In the genomic region with DNA sequence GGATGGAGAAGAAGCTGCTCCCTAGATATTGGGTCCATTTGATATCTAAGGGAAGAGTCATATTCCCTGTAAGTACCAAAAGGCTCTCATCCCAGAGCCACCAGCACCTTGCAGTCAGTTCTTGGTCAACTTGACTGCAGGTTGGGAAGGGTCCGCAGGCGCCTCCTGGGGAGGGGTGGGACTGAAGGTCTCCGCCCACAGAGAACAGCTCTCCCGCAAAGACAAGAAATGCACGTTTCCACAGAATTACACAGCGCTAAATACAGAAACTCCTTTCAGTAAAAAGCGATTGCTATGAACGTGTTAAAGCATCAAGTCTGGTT, we compare ENCODE assay signal across 1 cellular context.
A peak's percentile ranks its signal among the peaks of the same experiment; 100 is the strongest.
TF ChIP-seq lines count a peak whose summit lies in the region.

No MANE protein-coding gene starts in this region.

TF ChIP-seq in HepG2, 621 proteins besides CTCF, POLR2A, EP300 and RAD21 (continued from another document):
- TF ChIP-seq, protein P1, sequence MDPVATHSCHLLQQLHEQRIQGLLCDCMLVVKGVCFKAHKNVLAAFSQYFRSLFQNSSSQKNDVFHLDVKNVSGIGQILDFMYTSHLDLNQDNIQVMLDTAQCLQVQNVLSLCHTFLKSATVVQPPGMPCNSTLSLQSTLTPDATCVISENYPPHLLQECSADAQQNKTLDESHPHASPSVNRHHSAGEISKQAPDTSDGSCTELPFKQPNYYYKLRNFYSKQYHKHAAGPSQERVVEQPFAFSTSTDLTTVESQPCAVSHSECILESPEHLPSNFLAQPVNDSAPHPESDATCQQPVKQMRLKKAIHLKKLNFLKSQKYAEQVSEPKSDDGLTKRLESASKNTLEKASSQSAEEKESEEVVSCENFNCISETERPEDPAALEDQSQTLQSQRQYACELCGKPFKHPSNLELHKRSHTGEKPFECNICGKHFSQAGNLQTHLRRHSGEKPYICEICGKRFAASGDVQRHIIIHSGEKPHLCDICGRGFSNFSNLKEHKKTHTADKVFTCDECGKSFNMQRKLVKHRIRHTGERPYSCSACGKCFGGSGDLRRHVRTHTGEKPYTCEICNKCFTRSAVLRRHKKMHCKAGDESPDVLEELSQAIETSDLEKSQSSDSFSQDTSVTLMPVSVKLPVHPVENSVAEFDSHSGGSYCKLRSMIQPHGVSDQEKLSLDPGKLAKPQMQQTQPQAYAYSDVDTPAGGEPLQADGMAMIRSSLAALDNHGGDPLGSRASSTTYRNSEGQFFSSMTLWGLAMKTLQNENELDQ (CRISPR knock-in tag; IDR thresholded peaks at IDR 0.05; ENCODE audit: borderline replicate concordance): peak; percentile 51; the same call in 1 of the 2 replicates
- TF ChIP-seq ZNF766 (CRISPR knock-in tag; IDR thresholded peaks at IDR 0.05; ENCODE audit: borderline replicate concordance): no peak
- TF ChIP-seq ZBTB38 (CRISPR knock-in tag; IDR thresholded peaks at IDR 0.05): no peak
- TF ChIP-seq, protein P2, sequence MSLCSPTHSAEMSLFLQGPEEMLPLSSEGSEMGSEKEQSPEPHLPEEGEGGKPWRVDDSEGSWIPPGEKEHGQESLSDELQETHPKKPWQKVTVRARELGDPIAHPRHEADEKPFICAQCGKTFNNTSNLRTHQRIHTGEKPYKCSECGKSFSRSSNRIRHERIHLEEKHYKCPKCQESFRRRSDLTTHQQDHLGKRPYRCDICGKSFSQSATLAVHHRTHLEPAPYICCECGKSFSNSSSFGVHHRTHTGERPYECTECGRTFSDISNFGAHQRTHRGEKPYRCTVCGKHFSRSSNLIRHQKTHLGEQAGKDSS (CRISPR knock-in tag; IDR thresholded peaks at IDR 0.05; ENCODE audit: borderline replicate concordance, low read depth): no peak
- TF ChIP-seq ZNF749 (CRISPR knock-in tag; IDR thresholded peaks at IDR 0.05; ENCODE audit: borderline replicate concordance): no peak
- TF ChIP-seq CREB1 (IDR thresholded peaks at IDR 0.05): no peak
- TF ChIP-seq CREB1 (CRISPR knock-in tag; IDR thresholded peaks at IDR 0.05): 0 out of 2 replicates have a peak, but pooled peaks have one; percentile 13
